ENCODE assay signal across 25 cellular contexts in genomic region chr17:11326492-11326891, GRCh38.
DNase-seq lines count a peak whose midpoint lies in the region; ATAC-seq and TF ChIP-seq lines count a peak whose summit lies in the region.
"Had no signal": no experiment of that assay in that cellular context is flagged by ENCODE, and none has a peak within 500 bp of the region (broad histone marks: within the 10 kb centered on the region; RNA-seq: fewer than 3 reads in every experiment).

No MANE protein-coding gene starts in this region.

- TF ChIP-seq CTCF in esophagus muscularis mucosa (IDR thresholded peaks at IDR 0.05) (no peak), mesothelial cell of epicardium (IDR thresholded peaks at IDR 0.05; ENCODE audit: unreplicated experiment) (no peak)

- ATAC-seq in Right ventricle myocardium inferior, result no peak
- ATAC-seq: GM12878 had no signal

- peaks cover 10% of the 10 kb centered on the region for H3K4me1 Mint-ChIP-seq in mesothelial cell of epicardium
- H3K4me1 Mint-ChIP-seq: CD14-positive monocyte; CD4-positive, alpha-beta memory T cell; CD4-positive, CD25-positive, alpha-beta regulatory T cell; CD8-positive, alpha-beta memory T cell had no signal

- H3K9me3 Mint-ChIP-seq in mesothelial cell of epicardium, result no peaks in the 10 kb centered on the region

- peaks cover 0 to 6% (median 0%) of the 10 kb centered on the region in 4 donors for H3K27me3 ChIP-seq in esophagus muscularis mucosa
- H3K27me3 ChIP-seq: BE2C, BLaER1 had no signal

- H3K36me3 ChIP-seq in esophagus muscularis mucosa, result no peaks in the 10 kb centered on the region
- H3K36me3 ChIP-seq: BE2C, BLaER1 had no signal

- intact Hi-C loops in esophagus muscularis mucosa (cut with DNase I) (no loop called here), Right ventricle myocardium inferior (cut with DNase I) (no loop called here)

- H3K4me3 ChIP-seq in esophagus muscularis mucosa, result no peak overlapping the region
- H3K4me3 ChIP-seq: BLaER1, GM12878 had no signal

- peaks cover 0 to 10% (median 1%) of the 10 kb centered on the region in 4 donors for H3K4me1 ChIP-seq in esophagus muscularis mucosa
- H3K4me1 ChIP-seq: BE2C had no signal

- H3K27ac Mint-ChIP-seq in mesothelial cell of epicardium, result no peak overlapping the region
- H3K27ac Mint-ChIP-seq: CD4-positive, alpha-beta memory T cell; CD8-positive, alpha-beta memory T cell had no signal

- H3K27me3 Mint-ChIP-seq in mesothelial cell of epicardium (ENCODE audit: low read depth), result peaks cover 5% of the 10 kb centered on the region
- H3K27me3 Mint-ChIP-seq: CD4-positive, alpha-beta memory T cell; CD4-positive, CD25-positive, alpha-beta regulatory T cell; CD8-positive, alpha-beta memory T cell had no signal

- H3K36me3 Mint-ChIP-seq in mesothelial cell of epicardium, result no peaks in the 10 kb centered on the region
- H3K36me3 Mint-ChIP-seq: CD14-positive monocyte; CD4-positive, alpha-beta memory T cell; CD4-positive, CD25-positive, alpha-beta regulatory T cell; CD8-positive, alpha-beta memory T cell had no signal

- H3K9me3 ChIP-seq in esophagus muscularis mucosa, result no peaks in the 10 kb centered on the region
- H3K9me3 ChIP-seq: BE2C, BLaER1 had no signal

- no peak for TF ChIP-seq POLR2A in esophagus muscularis mucosa (IDR thresholded peaks at IDR 0.05; ENCODE audit: low read depth)

- DNase-seq in DMS 273 (lab: John Stamatoyannopoulos, UW; ENCODE audit: unreplicated experiment) (peak; percentile 90), DMS 273 treated with DMSO at 0.1 percent for 48 hours (lab: John Stamatoyannopoulos, UW) (peak; percentile 53), NCI-H82 treated with DMSO at 0.1 percent for 48 hours (lab: John Stamatoyannopoulos, UW; ENCODE audit: unreplicated experiment) (peak; percentile 96), esophagus muscularis mucosa (ENCODE audit: extremely low spot score) (peak; percentile 66), MV-4-11 (lab: John Stamatoyannopoulos, UW) (no peak), Right ventricle myocardium inferior (ENCODE audit: missing footprints) (no peak), NCI-H748 (lab: John Stamatoyannopoulos, UW; ENCODE audit: unreplicated experiment) (no peak), mesothelial cell of epicardium (ENCODE audit: low spot score in 2 of 2, unreplicated experiment in 2 of 2) (no peak)
- DNase-seq: 8988T; ACHN; BE2C; C1 segment of cervical spinal cord; CD4-positive, alpha-beta memory T cell; CD4-positive, CD25-positive, alpha-beta regulatory T cell; CD8-positive, alpha-beta memory T cell; COR-L47; DMS153; DMS53; DMS79; DND-41; EL; GDM1 had no signal

- no peak overlapping the region for H3K27ac ChIP-seq in esophagus muscularis mucosa (replicated peaks in 1 of 4)
- H3K27ac ChIP-seq: BLaER1 had no signal

- 95% methylated on average over 5 of the region's 5 CpGs for WGBS in esophagus muscularis mucosa

- no peak overlapping the region for H3K4me3 Mint-ChIP-seq in mesothelial cell of epicardium
- H3K4me3 Mint-ChIP-seq: CD14-positive monocyte; CD4-positive, alpha-beta memory T cell; CD4-positive, CD25-positive, alpha-beta regulatory T cell; CD8-positive, alpha-beta memory T cell had no signal

- no peak for TF ChIP-seq EP300 in esophagus muscularis mucosa (IDR thresholded peaks at IDR 0.05)

Comparison
In these comparisons a context has a peak if more than half of its experiments do, and no peak if none do; other contexts are left out.
1. DNase-seq: peak in DMS 273 (single experiment), DMS 273 treated with DMSO at 0.1 percent for 48 hours (single experiment), NCI-H82 treated with DMSO at 0.1 percent for 48 hours (single experiment) and esophagus muscularis mucosa (single experiment); none in MV-4-11 (single experiment), Right ventricle myocardium inferior (single experiment), NCI-H748 (single experiment) and mesothelial cell of epicardium (0 of 2).